8 cellular contexts compared by ENCODE assay signal in genomic region chr7:20331912-20332317, GRCh38. TPM values are rescaled to one million over a fixed set of nuclear protein-coding genes. Genes with fewer than 3 reads are reported as not detected.
DNase-seq lines count a peak whose midpoint lies in the region; ATAC-seq and TF ChIP-seq lines count a peak whose summit lies in the region.

No MANE protein-coding gene starts in this region.

- no peak overlapping the region for H3K4ac ChIP-seq in mesenchymal stem cell (ENCODE audit: low read depth in 1 of 2, low read length in 2 of 2)

- no peaks in the 10 kb centered on the region for H3K9me3 ChIP-seq in mesenchymal stem cell (ENCODE audit: control insufficient read depth, low read length)

- H3K9ac ChIP-seq in mesenchymal stem cell (ENCODE audit: low read length): peak overlapping the region; percentile 95

- H3K4me1 ChIP-seq in mesenchymal stem cell (ENCODE audit: control insufficient read depth, insufficient read depth, low read depth, low read length) (peaks cover 2% of the 10 kb centered on the region), urinary bladder (ENCODE audit: insufficient read depth) (no peaks in the 10 kb centered on the region)

- H3K18ac ChIP-seq in mesenchymal stem cell (ENCODE audit: low read depth in 1 of 2, low read length in 2 of 2): no peak overlapping the region

- in situ Hi-C loops in brain microvascular endothelial cell (cut with HindIII; ENCODE audit: low pct_ligation_motif_present, low sequenced_read_pairs): no loop called here

- H2BK5ac ChIP-seq in mesenchymal stem cell (ENCODE audit: low read depth, low read length, poor library complexity, severe bottlenecking): peak overlapping the region; percentile 93

- peak overlapping the region; percentile 48 for H4K8ac ChIP-seq in mesenchymal stem cell (ENCODE audit: low read length)

- H2BK15ac ChIP-seq in mesenchymal stem cell (ENCODE audit: low read depth, poor library complexity, severe bottlenecking): no peak overlapping the region

- H3K36me3 ChIP-seq in brain microvascular endothelial cell (replicated peaks) (no peaks in the 10 kb centered on the region), mesenchymal stem cell (ENCODE audit: control insufficient read depth in 1 of 2, insufficient read depth in 2 of 2, low read depth in 1 of 2, low read length in 2 of 2) (peaks cover 0 to 5% of the 10 kb centered on the region in 2 experiments), urinary bladder (ENCODE audit: insufficient read depth) (no peaks in the 10 kb centered on the region)

- DNase-seq in cardiac septum (ENCODE audit: low spot score) (peak; percentile 75), left cardiac atrium (no peak), brain microvascular endothelial cell (no peak), mesenchymal stem cell (no peak), dedifferentiated amniotic fluid mesenchymal stem cell (ENCODE audit: extremely low spot score) (no peak), NCI-H524 (lab: John Stamatoyannopoulos, UW) (no peak)

- peak overlapping the region; percentile 82 for H3K4me3 ChIP-seq in brain microvascular endothelial cell (ENCODE audit: low read depth, low read length)
- H3K4me3 ChIP-seq in mesenchymal stem cell (ENCODE audit: insufficient read depth in 1 of 2, low read depth in 1 of 2, low read length in 2 of 2): peak overlapping the region; percentile 81 to 94
- peak overlapping the region; percentile 63 for H3K4me3 ChIP-seq in urinary bladder (ENCODE audit: low read depth, low read length)

- H2BK12ac ChIP-seq in mesenchymal stem cell (ENCODE audit: low read length in 2 of 2): no peak overlapping the region

- H2AFZ ChIP-seq in mesenchymal stem cell (ENCODE audit: low read depth, low read length): no peak overlapping the region

- no peak for TF ChIP-seq CTCF in brain microvascular endothelial cell (IDR thresholded peaks at IDR 0.05; ENCODE audit: low read depth, low read length, missing control alignments)

- H3K27me3 ChIP-seq in brain microvascular endothelial cell (replicated peaks) (no peaks in the 10 kb centered on the region), mesenchymal stem cell (ENCODE audit: control insufficient read depth in 1 of 2, insufficient read depth in 1 of 2, low read length in 2 of 2) (no peaks in the 10 kb centered on the region)

- no peak overlapping the region for H3K23ac ChIP-seq in mesenchymal stem cell (ENCODE audit: low read length in 2 of 2)

- ATAC-seq in left cardiac atrium (no peak), HG03432 (IDR thresholded peaks at IDR 0.05; ENCODE audit: unreplicated experiment) (no peak)

- H3K27ac ChIP-seq in brain microvascular endothelial cell: no peak overlapping the region
- peak overlapping the region; percentile 39 for H3K27ac ChIP-seq in mesenchymal stem cell (ENCODE audit: low read length, poor library complexity, severe bottlenecking)
- H3K27ac ChIP-seq in urinary bladder (ENCODE audit: low read depth): peak overlapping the region; percentile 59

- H2AK5ac ChIP-seq in mesenchymal stem cell (ENCODE audit: low read length, severe bottlenecking): no peak overlapping the region

- H4K91ac ChIP-seq in mesenchymal stem cell (ENCODE audit: low read length): no peak overlapping the region

- intact Hi-C loops in cardiac septum (cut with DNase I) (loop anchor here (5.0 to 10.0 kb wide), 2 partner anchors 75 to 253 kb away; no protein-coding TSS in a partner anchor), left cardiac atrium (cut with DNase I) (no loop called here)

- WGBS in mesenchymal stem cell: 16% methylated on average over 8 of the region's 9 CpGs
- 10% methylated on average over 9 of the region's 9 CpGs for WGBS in urinary bladder

- H2BK120ac ChIP-seq in mesenchymal stem cell (ENCODE audit: low read depth, low read length): no peak overlapping the region

- H3K14ac ChIP-seq in mesenchymal stem cell (ENCODE audit: low read length in 2 of 2): no peak overlapping the region

- no peaks in the 10 kb centered on the region for H3K79me1 ChIP-seq in mesenchymal stem cell (replicated peaks; ENCODE audit: low read length, poor library complexity, severe bottlenecking)

- peak overlapping the region; percentile 61 for H3K4me2 ChIP-seq in mesenchymal stem cell (ENCODE audit: low read length, poor library complexity, severe bottlenecking)

RNA-seq across cellular contexts. Expression of gene ITGB8, which starts 1.2 kb away (rescaled TPM):
- total RNA-seq in cardiac septum (1.5 TPM), left cardiac atrium (1 to 10 TPM; 4.8 to 5.2 TPM), urinary bladder (106 TPM)
- 0.25 TPM for polyA plus RNA-seq in mesenchymal stem cell (2013, experiment 1 of 2)
- polyA plus RNA-seq in mesenchymal stem cell (2013, experiment 2 of 2): 0.30 TPM
- 6.3 TPM for polyA plus RNA-seq in urinary bladder

Comparison
In these comparisons a context has a peak if more than half of its experiments do, and no peak if none do; other contexts are left out.
1. RNA of gene ITGB8, which starts 1.2 kb away (total RNA-seq): 106 TPM in urinary bladder (single experiment); 4.8 to 5.2 TPM in left cardiac atrium and 1.5 TPM in cardiac septum (single experiment); every median in the first group is over 10 times any median in the second.
2. Peak in every context shown above with its lines, with median percentiles within 50 percentile points of each other: H3K4me3 ChIP-seq.